ENCODE assay signal across 15 cellular contexts in genomic region chr12:132427999-132428871, GRCh38.
A peak's percentile ranks its signal among the peaks of the same experiment; 100 is the strongest.
DNase-seq lines count a peak whose midpoint lies in the region; ATAC-seq, FAIRE-seq and TF ChIP-seq lines count a peak whose summit lies in the region.
"Had no signal": no experiment of that assay in that cellular context is flagged by ENCODE, and none has a peak within 500 bp of the region (broad histone marks: within the 10 kb centered on the region; RNA-seq: fewer than 3 reads in every experiment).

No MANE protein-coding gene starts in this region.

- no peaks in the 10 kb centered on the region for H3K9me1 ChIP-seq in keratinocyte (ENCODE audit: control insufficient read depth, extremely low read depth, insufficient read depth, low read length)

- H3K27ac Mint-ChIP-seq in type B pancreatic cell: peak overlapping the region; percentile 79

- H3K4me3 ChIP-seq in SK-N-SH (ENCODE audit: low read depth in 2 of 2, low read length in 1 of 2): no peak overlapping the region
- no peak overlapping the region for H3K4me3 ChIP-seq in keratinocyte (ENCODE audit: control insufficient read depth in 2 of 3, extremely low read depth in 1 of 3, insufficient read depth in 2 of 3, low read depth in 1 of 3, low read length in 3 of 3)
- H3K4me3 ChIP-seq: heart right ventricle, spleen had no signal

- CTCF ChIA-PET in SK-N-SH (lab: Yijun Ruan, JAX) (interaction anchor here (1.8 to 5.6 kb wide), 3 partner anchors 13 to 275 kb away, joined by 6 to 43 read pairs (median 10); no protein-coding TSS in a partner anchor), RWPE1 (lab: Yijun Ruan, JAX) (interaction anchor here (0.6 to 1.6 kb wide), 3 partner anchors 13 to 167 kb away, joined by 3 to 5 read pairs (median 3); no protein-coding TSS in a partner anchor)

- TF ChIP-seq EP300 in SK-N-SH (IDR thresholded peaks at IDR 0.05; ENCODE audit: borderline replicate concordance in 1 of 2, low read depth in 1 of 2, low read length in 1 of 2): no peak

- H3K9ac ChIP-seq in SK-N-SH (no peak overlapping the region), keratinocyte (ENCODE audit: control insufficient read depth, extremely low read depth, insufficient read depth, low read length) (no peak overlapping the region)

- no peak overlapping the region for H3K4me2 ChIP-seq in SK-N-SH
- H3K4me2 ChIP-seq in keratinocyte (ENCODE audit: control insufficient read depth, extremely low read depth, insufficient read depth, low read depth, low read length): peak overlapping the region; percentile 51

- POLR2A ChIA-PET in SK-N-SH (lab: Yijun Ruan, JAX): no interaction called here
- POLR2A ChIA-PET in RWPE1 (lab: Yijun Ruan, JAX; ENCODE audit: low non-redundant PET): no interaction called here

- peaks cover 20% of the 10 kb centered on the region for H3K4me1 Mint-ChIP-seq in type B pancreatic cell (ENCODE audit: unreplicated experiment)

- dilution Hi-C loops in keratinocyte (cut with MboI; ENCODE audit: extremely low pct_ligation_motif_present, low sequenced_read_pairs): no loop called here

- H3K27me3 Mint-ChIP-seq in type B pancreatic cell: peaks cover 48% of the 10 kb centered on the region

- H3K9me2 ChIP-seq in SK-N-SH: no peaks in the 10 kb centered on the region

- no peaks in the 10 kb centered on the region for H3F3A ChIP-seq in SK-N-SH (replicated peaks; ENCODE audit: insufficient read depth)

- H2AFZ ChIP-seq in SK-N-SH (ENCODE audit: low read depth) (no peak overlapping the region), keratinocyte (ENCODE audit: control insufficient read depth, low read length) (no peak overlapping the region)

- H3K9me3 ChIP-seq in SK-N-SH (no peaks in the 10 kb centered on the region), keratinocyte (ENCODE audit: control insufficient read depth, low read depth, low read length) (no peaks in the 10 kb centered on the region)

- no peak overlapping the region for H3K27ac ChIP-seq in SK-N-SH (ENCODE audit: low read depth in 2 of 2, low read length in 1 of 2)
- peak overlapping the region; percentile 96 for H3K27ac ChIP-seq in RWPE1
- H3K27ac ChIP-seq in keratinocyte (ENCODE audit: control insufficient read depth, insufficient read depth, low read length): no peak overlapping the region
- H3K27ac ChIP-seq: heart right ventricle had no signal

- ATAC-seq in SK-N-SH treated with all-trans-retinoic acid at 6 μM for 48 hours (peak; percentile 35; the same call in 1 of the 3 replicates), sciatic nerve (no peak), GM18502 (IDR thresholded peaks at IDR 0.05; ENCODE audit: poor library complexity, unreplicated experiment) (no peak)

- no peaks in the 10 kb centered on the region for H3K36me3 Mint-ChIP-seq in type B pancreatic cell

- no peak for FAIRE-seq in keratinocyte (lab: Jason Lieb, UNC)
- FAIRE-seq: astrocyte, endometrium, urothelium cell line had no signal

- H3K4me1 ChIP-seq in SK-N-SH (ENCODE audit: control insufficient read depth in 1 of 2, insufficient read depth in 2 of 2, low read depth in 1 of 2, low read length in 1 of 2) (peaks cover 0 to 9% of the 10 kb centered on the region in 2 experiments; a peak in 1 of 4 replicates), keratinocyte (ENCODE audit: control insufficient read depth, extremely low read depth, insufficient read depth, low read length) (peaks cover 27% of the 10 kb centered on the region)

- intact Hi-C loops in sciatic nerve (cut with DNase I): no loop called here

- H3K4me3 Mint-ChIP-seq in type B pancreatic cell: no peak overlapping the region

- TF ChIP-seq CTCF in SK-N-SH (IDR thresholded peaks at IDR 0.05) (no peak; the same call in 1 of the 2 replicates), RWPE1 (conservative IDR thresholded peaks at IDR 0.05; ENCODE audit: low read depth) (no peak), keratinocyte (optimal IDR thresholded peaks at IDR 0.05 in 1 of 3, IDR thresholded peaks at IDR 0.05 in 1 of 3, conservative IDR thresholded peaks at IDR 0.05 in 1 of 3; ENCODE audit: extremely low read depth in 1 of 3, insufficient read depth in 2 of 3, low read length in 3 of 3) (no peak), type B pancreatic cell (conservative IDR thresholded peaks at IDR 0.05) (no peak)

- no peaks in the 10 kb centered on the region for H3K9me3 Mint-ChIP-seq in type B pancreatic cell

- H3K36me3 ChIP-seq in SK-N-SH (replicated peaks in 1 of 2; ENCODE audit: control insufficient read depth in 1 of 2, insufficient read depth in 2 of 2, low read length in 1 of 2) (no peaks in the 10 kb centered on the region), keratinocyte (ENCODE audit: control insufficient read depth in 2 of 2, extremely low read depth in 1 of 2, insufficient read depth in 2 of 2, low read length in 2 of 2) (no peaks in the 10 kb centered on the region)
- H3K36me3 ChIP-seq: heart right ventricle, spleen had no signal

- no peak for DNase-seq in SK-N-SH
- DNase-seq in RWPE1 (ENCODE audit: low spot score): no peak
- no peak for DNase-seq in keratinocyte (ENCODE audit: low read depth, low spot score)
- DNase-seq in type B pancreatic cell (ENCODE audit: extremely low spot score, unreplicated experiment): no peak
- no peak for DNase-seq in sciatic nerve (ENCODE audit: low spot score)
- no peak for DNase-seq in middle frontal gyrus (ENCODE audit: extremely low spot score, low spot score)
- DNase-seq: activated T-cell treated with anti-CD3 and anti-CD28 coated beads, Interleukin-2, amount 50 U/mL, for 48 hours; heart right ventricle; NCI-H510A treated with DMSO at 0.1 percent for 48 hours; spleen had no signal

- H4K20me1 ChIP-seq in SK-N-SH (ENCODE audit: insufficient read depth): no peaks in the 10 kb centered on the region
- H4K20me1 ChIP-seq in keratinocyte (ENCODE audit: control insufficient read depth, extremely low read depth, insufficient read depth, low read length): no peaks in the 10 kb centered on the region

- no peaks in the 10 kb centered on the region for H3K79me2 ChIP-seq in SK-N-SH (ENCODE audit: insufficient read depth)
- H3K79me2 ChIP-seq in keratinocyte (ENCODE audit: control insufficient read depth, insufficient read depth, low read length): no peaks in the 10 kb centered on the region

- H3K27me3 ChIP-seq in SK-N-SH (ENCODE audit: insufficient read depth): peaks cover 11% of the 10 kb centered on the region; the same call in 1 of the 2 replicates
- H3K27me3 ChIP-seq in keratinocyte (ENCODE audit: control insufficient read depth, extremely low read depth, insufficient read depth, low read length): peaks cover 78% of the 10 kb centered on the region

- no peak for TF ChIP-seq RAD21 in SK-N-SH (IDR thresholded peaks at IDR 0.05; ENCODE audit: low read length)

- WGBS in SK-N-SH (ENCODE audit: low lambda C conversion rate): 90% methylated on average over 23 of the region's 38 CpGs

TF ChIP-seq in SK-N-SH treated with all-trans-retinoic acid at 6 μM for 48 hours, 23 proteins besides CTCF, POLR2A, EP300 and RAD21 (continues in another document):
- TF ChIP-seq OSR1 (CRISPR knock-in tag; IDR thresholded peaks at IDR 0.05): no peak
- TF ChIP-seq ISL1 (CRISPR knock-in tag; IDR thresholded peaks at IDR 0.05): no peak
- TF ChIP-seq ZNF565 (CRISPR knock-in tag; conservative IDR thresholded peaks at IDR 0.05; ENCODE audit: low read depth): no peak
- no peak for TF ChIP-seq ARNTL (CRISPR knock-in tag; IDR thresholded peaks at IDR 0.05; ENCODE audit: borderline replicate concordance, low read depth)
- no peak for TF ChIP-seq GLIS3 (CRISPR knock-in tag; IDR thresholded peaks at IDR 0.05)
- TF ChIP-seq RARB (CRISPR knock-in tag; IDR thresholded peaks at IDR 0.05): no peak
- no peak for TF ChIP-seq TCF4 (CRISPR knock-in tag; IDR thresholded peaks at IDR 0.05; ENCODE audit: borderline replicate concordance)
- no peak for TF ChIP-seq ZFP30 (CRISPR knock-in tag; IDR thresholded peaks at IDR 0.05)

TF ChIP-seq in SK-N-SH, 30 proteins besides CTCF, POLR2A, EP300 and RAD21:
- no peak for TF ChIP-seq YY1 (IDR thresholded peaks at IDR 0.05; ENCODE audit: low read depth)
- no peak for TF ChIP-seq RFX5 (IDR thresholded peaks at IDR 0.05; ENCODE audit: low read length)
- no peak for TF ChIP-seq SIN3A (IDR thresholded peaks at IDR 0.05; ENCODE audit: borderline replicate concordance, low read depth, low read length)
- no peak for TF ChIP-seq NFIC (IDR thresholded peaks at IDR 0.05; ENCODE audit: borderline replicate concordance)
- TF ChIP-seq FOXM1 (IDR thresholded peaks at IDR 0.05; ENCODE audit: low read depth): no peak
- no peak for TF ChIP-seq ZBTB33 (IDR thresholded peaks at IDR 0.05; ENCODE audit: borderline replicate concordance, low read depth)
- no peak for TF ChIP-seq MXI1 (IDR thresholded peaks at IDR 0.05; ENCODE audit: low read depth, low read length)
